Comparison of ENCODE assay signal across 21 cellular contexts in the genomic region with DNA sequence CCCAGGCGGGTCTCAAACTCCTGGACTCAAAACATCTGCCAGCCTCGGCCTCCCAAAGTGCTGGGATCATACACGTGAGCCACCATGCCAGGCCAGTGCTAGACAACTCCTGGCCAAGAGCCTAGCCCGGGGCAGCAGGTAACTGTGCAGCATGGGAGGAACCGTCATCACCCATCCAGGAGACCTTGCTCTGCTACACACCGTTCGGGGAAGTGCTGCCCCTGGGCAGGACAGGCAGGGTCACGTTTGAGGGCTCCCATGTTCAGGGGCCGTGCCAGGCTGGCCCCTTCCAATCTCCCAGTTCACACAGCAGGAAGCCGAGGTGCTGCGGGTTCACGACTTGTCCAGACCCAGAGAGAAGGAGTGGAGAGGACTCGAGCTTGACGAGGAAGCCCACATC.
"Had no signal": no experiment of that assay in that cellular context is flagged by ENCODE, and none has a peak within 500 bp of the region (broad histone marks: within the 10 kb centered on the region; RNA-seq: fewer than 3 reads in every experiment).

No MANE protein-coding gene starts in this region.

- H3K36me3 Mint-ChIP-seq: natural killer cell had no signal

- H3K9ac ChIP-seq: parathyroid adenoma had no signal

- H3K4me1 Mint-ChIP-seq: mesothelial cell of epicardium had no signal

- H3K27me3 ChIP-seq: esophagus squamous epithelium, gastroesophageal sphincter had no signal

- H3K9me3 Mint-ChIP-seq: mesothelial cell of epicardium, natural killer cell, neural crest cell, type B pancreatic cell had no signal

- H3K4me3 Mint-ChIP-seq: mesothelial cell of epicardium, natural killer cell, neural crest cell, type B pancreatic cell had no signal

- H3K27me3 Mint-ChIP-seq: type B pancreatic cell had no signal

- ATAC-seq: gastroesophageal sphincter, left colon, natural killer cell, psoas muscle, sciatic nerve had no signal

- DNase-seq: central memory CD4-positive, alpha-beta T cell; effector memory CD4-positive, alpha-beta T cell; esophagus squamous epithelium; foreskin fibroblast; glutamatergic neuron; islet precursor cell; left colon; mammary epithelial cell; natural killer cell; occipital lobe; retina; stimulated activated CD4-positive, alpha-beta T cell treated with anti-CD3 and anti-CD28 coated beads, Interleukin-12 subunit alpha, Interleukin-12 subunit beta, amount 100 ng/mL, for 4 hours; stimulated activated naive CD4-positive, alpha-beta T cell had no signal

- H3K27ac ChIP-seq: esophagus squamous epithelium, gastroesophageal sphincter, parathyroid adenoma, psoas muscle, skin epidermis had no signal

- H3K9me3 ChIP-seq: esophagus squamous epithelium, gastroesophageal sphincter, psoas muscle had no signal

- H3K4me3 ChIP-seq: esophagus squamous epithelium, gastroesophageal sphincter, psoas muscle, skin epidermis had no signal

- H3K27ac Mint-ChIP-seq: mesothelial cell of epicardium, natural killer cell, type B pancreatic cell had no signal

- H3K4me1 ChIP-seq: parathyroid adenoma, psoas muscle had no signal
